20 cellular contexts compared by ENCODE assay signal in genomic region chrX:38935561-38935960, GRCh38.
"Had no signal": no experiment of that assay in that cellular context is flagged by ENCODE, and none has a peak within 500 bp of the region (broad histone marks: within the 10 kb centered on the region; RNA-seq: fewer than 3 reads in every experiment).

No MANE protein-coding gene starts in this region.

- H3K9me3 ChIP-seq: breast epithelium, colonic mucosa, heart left ventricle, sigmoid colon, testis, vagina had no signal

- H3K36me3 ChIP-seq: breast epithelium, colonic mucosa, heart left ventricle, sigmoid colon, vagina had no signal

- ATAC-seq: activated CD4-positive, alpha-beta T cell treated with anti-CD3 and anti-CD28 coated beads for 36 hours; heart left ventricle; natural killer cell treated with Interleukin-12 subunit alpha and Interleukin-12 subunit beta and Interleukin-15 and Interleukin-18, amount 100 ng/mL, for 72 hours had no signal

- H3K4me3 ChIP-seq: breast epithelium, colonic mucosa, heart left ventricle, sigmoid colon, smooth muscle cell, testis, vagina had no signal

- DNase-seq: activated B cell treated with CpG ODN at 0.5 μM for 24 hours; activated CD4-positive, alpha-beta T cell treated with anti-CD3 and anti-CD28 coated beads for 36 hours; activated CD4-positive, alpha-beta T cell treated with anti-CD3 and anti-CD28 coated beads, Interleukin-2, amount 50 U/mL, for 4 hours; activated CD8-positive, alpha-beta memory T cell treated with anti-CD3 and anti-CD28 coated beads for 24 hours; activated CD8-positive, alpha-beta memory T cell treated with anti-CD3 and anti-CD28 coated beads, Interleukin-2, amount 50 U/mL, for 4 hours; activated naive CD4-positive, alpha-beta T cell treated with anti-CD3 and anti-CD28 coated beads for 36 hours; activated naive CD8-positive, alpha-beta T cell treated with anti-CD3 and anti-CD28 coated beads, Interleukin-2, amount 10 ng/mL, durations not matched to agents 7 days and 5 days; activated T-cell treated with anti-CD3 and anti-CD28 coated beads, Interleukin-2, amount 50 U/mL, for 24 hours; amniotic stem cell; colonic mucosa; heart left ventricle; retina; sigmoid colon; stimulated activated CD4-positive, alpha-beta T cell treated with anti-CD3 and anti-CD28 coated beads, Interleukin-15, amount 100 ng/mL, for 24 hours; stimulated activated naive CD4-positive, alpha-beta T cell; testis had no signal

- H3K4me1 ChIP-seq: breast epithelium, colonic mucosa, heart left ventricle, testis, vagina had no signal

- H3K27ac ChIP-seq: breast epithelium, colonic mucosa, heart left ventricle, sigmoid colon, testis, vagina had no signal

- H3K27me3 ChIP-seq: colonic mucosa, heart left ventricle, sigmoid colon, testis, vagina had no signal
